Comparison of ENCODE assay signal across 8 cellular contexts in the genomic region with DNA sequence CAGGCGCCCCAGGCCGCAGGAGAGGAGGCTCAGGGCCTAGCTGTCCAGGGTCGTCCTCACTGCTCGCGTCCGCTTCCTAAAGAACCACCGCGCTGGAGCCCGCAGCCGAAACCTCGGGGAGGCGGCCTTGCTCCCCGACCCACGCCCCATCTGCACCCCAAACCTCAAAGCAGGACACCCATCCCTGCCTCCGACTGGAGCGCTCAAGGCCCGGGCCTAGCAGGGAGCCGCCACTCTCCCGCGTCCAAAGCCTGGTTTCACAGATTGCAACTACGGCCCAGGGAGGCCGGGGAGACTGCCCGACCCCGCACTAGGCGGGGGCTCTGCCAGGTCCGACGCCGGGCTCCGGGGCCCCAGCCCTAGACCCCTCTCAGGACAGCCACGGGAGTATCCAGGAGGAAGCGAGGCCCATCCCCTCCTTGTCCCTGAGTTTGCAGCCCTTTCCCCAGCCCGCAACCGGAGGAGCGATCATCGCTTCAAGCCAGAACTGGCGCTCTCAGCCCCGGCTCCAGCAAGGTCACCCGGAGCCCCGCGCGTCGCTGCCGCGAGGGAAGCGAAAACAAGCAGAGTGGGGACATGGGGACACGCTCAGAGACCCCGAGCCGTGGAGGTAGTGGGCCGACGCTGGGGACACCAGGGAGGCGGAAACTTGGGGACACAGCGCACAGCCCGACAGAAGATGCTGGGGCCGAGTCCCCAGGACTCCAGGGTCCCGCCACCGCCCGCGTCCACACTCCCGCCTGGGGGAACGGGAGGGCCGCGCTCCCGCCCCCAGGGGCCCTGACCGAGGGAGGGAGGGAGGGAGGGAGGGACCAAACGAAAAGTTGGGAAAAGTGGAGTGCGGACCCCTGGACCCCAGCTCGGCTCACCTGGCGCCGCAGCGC.
DNase-seq lines count a peak whose midpoint lies in the region; FAIRE-seq lines count a peak whose summit lies in the region.

No MANE protein-coding gene starts in this region.

- H3K36me3 Mint-ChIP-seq in T-helper 1 cell treated with Interleukin-12 subunit alpha and Interleukin-12 subunit beta and Interleukin-4 antibody, amounts not matched to agents 30 μg/mL and 1 μg/mL, for 36 hours (ENCODE audit: low read depth), result peaks cover 17% of the 10 kb centered on the region

- peaks cover 22% of the 10 kb centered on the region for H3K4me1 ChIP-seq in effector memory CD4-positive, alpha-beta T cell (ENCODE audit: control insufficient read depth, insufficient read depth, low read length, poor library complexity, severe bottlenecking)
- H3K4me1 ChIP-seq in muscle layer of colon (ENCODE audit: insufficient read depth, low read length), result peaks cover 34% of the 10 kb centered on the region

- H3K9me3 Mint-ChIP-seq in T-helper 1 cell treated with Interleukin-12 subunit alpha and Interleukin-12 subunit beta and Interleukin-4 antibody, amounts not matched to agents 30 μg/mL and 1 μg/mL, for 36 hours, result no peaks in the 10 kb centered on the region

- no peak overlapping the region for H3K27ac Mint-ChIP-seq in T-helper 1 cell treated with Interleukin-12 subunit alpha and Interleukin-12 subunit beta and Interleukin-4 antibody, amounts not matched to agents 30 μg/mL and 1 μg/mL, for 36 hours

- peaks cover 34% of the 10 kb centered on the region for H3K27me3 Mint-ChIP-seq in T-helper 1 cell treated with Interleukin-12 subunit alpha and Interleukin-12 subunit beta and Interleukin-4 antibody, amounts not matched to agents 30 μg/mL and 1 μg/mL, for 36 hours (ENCODE audit: low read depth)

- H3K4me1 Mint-ChIP-seq in T-helper 1 cell treated with Interleukin-12 subunit alpha and Interleukin-12 subunit beta and Interleukin-4 antibody, amounts not matched to agents 30 μg/mL and 1 μg/mL, for 36 hours (ENCODE audit: low read depth), result peaks cover 6% of the 10 kb centered on the region

- DNase-seq in EH (ENCODE audit: low read depth) (peak; percentile 48), RCC 7860 (ENCODE audit: low spot score) (no peak), urothelium cell line (ENCODE audit: low spot score) (no peak), AML-193 (lab: John Stamatoyannopoulos, UW) (no peak), globus pallidus (ENCODE audit: low spot score) (no peak)
- no peak for DNase-seq in effector memory CD4-positive, alpha-beta T cell

- peaks cover 37% of the 10 kb centered on the region for H3K27me3 ChIP-seq in effector memory CD4-positive, alpha-beta T cell (replicated peaks; ENCODE audit: control insufficient read depth, insufficient read depth, low read length, poor library complexity, severe bottlenecking)
- H3K27me3 ChIP-seq in muscle layer of colon (ENCODE audit: control insufficient read depth in 1 of 2, insufficient read depth in 2 of 2, low read length in 2 of 2), result peaks cover 0 to 4% of the 10 kb centered on the region in 2 donors

- peak overlapping the region; percentile 54 for H3K4me3 ChIP-seq in effector memory CD4-positive, alpha-beta T cell (ENCODE audit: insufficient read depth, low read depth, low read length, poor library complexity, severe bottlenecking)
- H3K4me3 ChIP-seq in muscle layer of colon (ENCODE audit: low read depth in 1 of 2, low read length in 2 of 2), result peak overlapping the region; percentile 69 to 96

- H3K9ac ChIP-seq in muscle layer of colon (ENCODE audit: low read length), result peak overlapping the region; percentile 79

- no peak overlapping the region for H3K27ac ChIP-seq in effector memory CD4-positive, alpha-beta T cell (ENCODE audit: insufficient read depth, low read length, poor library complexity, severe bottlenecking)
- H3K27ac ChIP-seq in muscle layer of colon (ENCODE audit: low read depth, low read length), result peak overlapping the region; percentile 98

- H3K36me3 ChIP-seq in effector memory CD4-positive, alpha-beta T cell (ENCODE audit: control insufficient read depth, insufficient read depth, low read length), result no peaks in the 10 kb centered on the region
- H3K36me3 ChIP-seq in muscle layer of colon (ENCODE audit: insufficient read depth, low read length), result no peaks in the 10 kb centered on the region

- FAIRE-seq in RCC 7860 (lab: Jason Lieb, UNC) (no peak), urothelium cell line (lab: Jason Lieb, UNC) (no peak)

- no peaks in the 10 kb centered on the region for H3K9me3 ChIP-seq in effector memory CD4-positive, alpha-beta T cell (ENCODE audit: control insufficient read depth, low read length)
- no peaks in the 10 kb centered on the region for H3K9me3 ChIP-seq in muscle layer of colon (ENCODE audit: low read length)

- H3K4me3 Mint-ChIP-seq in T-helper 1 cell treated with Interleukin-12 subunit alpha and Interleukin-12 subunit beta and Interleukin-4 antibody, amounts not matched to agents 30 μg/mL and 1 μg/mL, for 36 hours, result peak overlapping the region; percentile 57
